29 cellular contexts compared by ENCODE assay signal in genomic region chr9:27183151-27183550, GRCh38.
"Had no signal": no experiment of that assay in that cellular context is flagged by ENCODE, and none has a peak within 500 bp of the region (broad histone marks: within the 10 kb centered on the region; RNA-seq: fewer than 3 reads in every experiment).

No MANE protein-coding gene starts in this region.

- H3K9ac ChIP-seq: neural progenitor cell had no signal

- H3K36me3 Mint-ChIP-seq: activated CD8-positive, alpha-beta memory T cell treated with anti-CD3 and anti-CD28 coated beads, Interleukin-2, amount 10 ng/mL, durations not matched to agents 7 days and 5 days; activated naive CD4-positive, alpha-beta T cell treated with anti-CD3 and anti-CD28 coated beads, Interleukin-2, amount 50 U/mL, for 72 hours; natural killer cell; neural progenitor cell; stimulated activated memory B cell treated with anti-CD40 and anti-IgM and Interleukin-4, amounts not matched to agents 10 μg/mL and 1 μg/mL and 100 μg/mL, for 72 hours had no signal

- H3K4me3 ChIP-seq: left ventricle myocardium inferior, lung, neural progenitor cell, right lobe of liver, skin epidermis, upper lobe of right lung had no signal

- H3K9me3 Mint-ChIP-seq: T-helper 2 cell treated with Interferon-gamma antibody and Interleukin-4, amounts not matched to agents 5 μg/mL and 100 μg/mL, for 36 hours had no signal

- H3K27ac ChIP-seq: brain microvascular endothelial cell, left ventricle myocardium inferior, neural progenitor cell, right lobe of liver, skin epidermis, upper lobe of right lung had no signal

- H3K27me3 ChIP-seq: brain microvascular endothelial cell, neural progenitor cell, right lobe of liver, upper lobe of right lung had no signal

- ATAC-seq: activated CD8-positive, alpha-beta memory T cell treated with anti-CD3 and anti-CD28 coated beads, Interleukin-2, amount 10 ng/mL, durations not matched to agents 7 days and 5 days; activated CD8-positive, alpha-beta T cell treated with anti-CD3 and anti-CD28 coated beads, Interleukin-2, amount 10 ng/mL, durations not matched to agents 7 days and 5 days; activated naive CD4-positive, alpha-beta T cell treated with anti-CD3 and anti-CD28 coated beads, Interleukin-2, amount 50 U/mL, for 72 hours; effector memory CD8-positive, alpha-beta T cell; natural killer cell; stimulated activated memory B cell treated with anti-CD40 and anti-IgM and Interleukin-4, amounts not matched to agents 10 μg/mL and 1 μg/mL and 100 μg/mL, for 72 hours; stimulated activated naive CD8-positive, alpha-beta T cell treated with anti-CD3 and anti-CD28 coated beads, Interleukin-15, amount 100 ng/mL, for 72 hours had no signal

- H3K4me1 ChIP-seq: right lobe of liver had no signal

- H3K4me1 Mint-ChIP-seq: activated B cell treated with CpG ODN at 0.5 μM for 24 hours; activated CD8-positive, alpha-beta memory T cell treated with anti-CD3 and anti-CD28 coated beads, Interleukin-2, amount 10 ng/mL, durations not matched to agents 7 days and 5 days; natural killer cell; neural progenitor cell; stimulated activated memory B cell treated with anti-CD40 and anti-IgM and Interleukin-4, amounts not matched to agents 10 μg/mL and 1 μg/mL and 100 μg/mL, for 72 hours; stimulated activated naive CD8-positive, alpha-beta T cell treated with anti-CD3 and anti-CD28 coated beads, Interleukin-15, amount 100 ng/mL, for 72 hours had no signal

- H2AFZ ChIP-seq: neural progenitor cell had no signal

- H3K9me3 ChIP-seq: right lobe of liver, upper lobe of right lung had no signal

- H3K27ac Mint-ChIP-seq: activated B cell treated with CpG ODN at 0.5 μM for 24 hours; activated CD8-positive, alpha-beta memory T cell treated with anti-CD3 and anti-CD28 coated beads, Interleukin-2, amount 10 ng/mL, durations not matched to agents 7 days and 5 days; activated CD8-positive, alpha-beta T cell treated with anti-CD3 and anti-CD28 coated beads, Interleukin-2, amount 10 ng/mL, durations not matched to agents 7 days and 5 days; activated naive CD4-positive, alpha-beta T cell treated with anti-CD3 and anti-CD28 coated beads, Interleukin-2, amount 50 U/mL, for 72 hours; effector memory CD8-positive, alpha-beta T cell; natural killer cell; neural progenitor cell; stimulated activated memory B cell treated with anti-CD40 and anti-IgM and Interleukin-4, amounts not matched to agents 10 μg/mL and 1 μg/mL and 100 μg/mL, for 72 hours; stimulated activated naive CD8-positive, alpha-beta T cell treated with anti-CD3 and anti-CD28 coated beads, Interleukin-15, amount 100 ng/mL, for 72 hours; T-helper 2 cell treated with Interferon-gamma antibody and Interleukin-4, amounts not matched to agents 5 μg/mL and 100 μg/mL, for 36 hours had no signal

- H3K4me3 Mint-ChIP-seq: activated B cell treated with CpG ODN at 0.5 μM for 24 hours; activated CD8-positive, alpha-beta memory T cell treated with anti-CD3 and anti-CD28 coated beads, Interleukin-2, amount 10 ng/mL, durations not matched to agents 7 days and 5 days; activated CD8-positive, alpha-beta T cell treated with anti-CD3 and anti-CD28 coated beads, Interleukin-2, amount 10 ng/mL, durations not matched to agents 7 days and 5 days; effector memory CD8-positive, alpha-beta T cell; natural killer cell; neural progenitor cell; stimulated activated memory B cell treated with anti-CD40 and anti-IgM and Interleukin-4, amounts not matched to agents 10 μg/mL and 1 μg/mL and 100 μg/mL, for 72 hours; stimulated activated naive CD8-positive, alpha-beta T cell treated with anti-CD3 and anti-CD28 coated beads, Interleukin-15, amount 100 ng/mL, for 72 hours; T-helper 2 cell treated with Interferon-gamma antibody and Interleukin-4, amounts not matched to agents 5 μg/mL and 100 μg/mL, for 36 hours had no signal

- H3K4me2 ChIP-seq: neural progenitor cell had no signal

- H3K36me3 ChIP-seq: brain microvascular endothelial cell, neural progenitor cell, right lobe of liver, upper lobe of right lung had no signal

- DNase-seq: activated B cell treated with CpG ODN at 0.5 μM for 24 hours; activated CD4-positive, alpha-beta T cell treated with anti-CD3 and anti-CD28 coated beads, Interleukin-2, amount 50 U/mL, for 1 hour; activated CD8-positive, alpha-beta memory T cell treated with anti-CD3 and anti-CD28 coated beads, Interleukin-2, amount 10 ng/mL, durations not matched to agents 7 days and 5 days; activated CD8-positive, alpha-beta T cell treated with anti-CD3 and anti-CD28 coated beads, Interleukin-2, amount 10 ng/mL, durations not matched to agents 7 days and 5 days; activated naive CD4-positive, alpha-beta T cell; activated T-cell treated with anti-CD3 and anti-CD28 coated beads, Interleukin-2, amount 50 U/mL, for 48 hours; anterior cingulate cortex; brain microvascular endothelial cell; cortex of kidney; effector memory CD8-positive, alpha-beta T cell; foreskin fibroblast; left ventricle myocardium inferior; mesendoderm; natural killer cell; occipital lobe; right lobe of liver; stimulated activated CD4-positive, alpha-beta T cell treated with anti-CD3 and anti-CD28 coated beads, Interleukin-1b, Interleukin-23, amount 100 ng/mL, for 48 hours; stimulated activated CD4-positive, alpha-beta T cell treated with anti-CD3 and anti-CD28 coated beads, Interleukin-4, amount 100 ng/mL, for 4 hours; stimulated activated CD8-positive, alpha-beta memory T cell treated with anti-CD3 and anti-CD28 coated beads, Interleukin-4, amount 100 ng/mL, for 48 hours; stimulated activated naive CD8-positive, alpha-beta T cell treated with anti-CD3 and anti-CD28 coated beads, Interleukin-15, amount 100 ng/mL, for 72 hours; substantia nigra; T-helper 1 cell; upper lobe of right lung had no signal
